In the genomic region with DNA sequence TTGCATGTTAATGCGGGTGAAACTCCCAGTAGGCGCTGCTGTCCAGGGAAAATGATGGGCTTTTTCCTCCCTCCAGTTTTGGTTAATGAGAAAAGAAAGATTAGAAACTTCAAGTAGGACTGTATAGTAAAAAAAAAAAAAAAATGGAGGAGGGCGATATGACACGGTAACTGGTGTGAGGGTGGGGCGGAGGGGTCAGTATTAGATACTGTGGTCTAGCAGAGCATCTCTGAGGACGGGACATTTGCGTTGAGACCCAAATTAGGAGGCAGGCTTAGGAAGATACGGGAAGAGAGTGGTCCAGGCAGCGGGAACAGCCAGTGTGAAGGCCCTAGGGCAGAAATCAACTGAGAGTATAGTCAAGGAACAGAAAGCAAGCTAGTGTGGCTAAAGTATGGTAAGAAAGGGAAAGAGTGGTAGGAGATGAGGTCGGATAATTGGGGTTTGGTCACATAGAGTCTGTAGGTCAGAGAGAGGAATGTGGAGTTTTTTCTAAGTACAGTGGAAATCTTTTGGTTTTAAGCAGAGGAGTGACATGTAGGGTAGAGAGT, we compare ENCODE assay signal across 8 cellular contexts. TPM values are rescaled to one million over a fixed set of nuclear protein-coding genes. Genes with fewer than 3 reads are reported as not detected.
DNase-seq lines count a peak whose midpoint lies in the region; ATAC-seq and TF ChIP-seq lines count a peak whose summit lies in the region.

No MANE protein-coding gene starts in this region.

- peak overlapping the region; percentile 99 for H3K4me2 ChIP-seq in mammary epithelial cell (ENCODE audit: insufficient read depth, low read depth, low read length)

- WGBS in mammary epithelial cell (ENCODE audit: low coverage, missing lambda C conversion rate) = 16% methylated on average over 9 of the region's 10 CpGs

- no peak overlapping the region for H3K27ac ChIP-seq in mammary epithelial cell (ENCODE audit: insufficient read depth, low read depth, low read length)

- H3K79me2 ChIP-seq in mammary epithelial cell (ENCODE audit: insufficient read depth, low read length) = peaks cover 9% of the 10 kb centered on the region

- dilution Hi-C loops in mammary epithelial cell (cut with HindIII; ENCODE audit: low sequenced_read_pairs) = no loop called here

- intact Hi-C loops in mammary epithelial cell (cut with micrococcal nuclease) = loop anchor here (5.0 kb wide), 1 partner anchor 54 kb away; no protein-coding TSS in a partner anchor

- CTCF ChIA-PET in mammary epithelial cell (lab: Charles Lee; ENCODE audit: low non-redundant PET) = no interaction called here

- H3K9me3 ChIP-seq in mammary epithelial cell (replicated peaks; ENCODE audit: insufficient read depth, low read length) (no peaks in the 10 kb centered on the region), mucosa of stomach (ENCODE audit: control insufficient read depth, low read length) (no peaks in the 10 kb centered on the region)

- BruUV-seq in mammary epithelial cell (replicated peaks; lab: Mats Ljungman, UMichigan) = no TSS peak

- H4K20me1 ChIP-seq in mammary epithelial cell (ENCODE audit: insufficient read depth, low read length) = no peaks in the 10 kb centered on the region

- H3K9ac ChIP-seq in mammary epithelial cell (ENCODE audit: insufficient read depth, low read length) = peak overlapping the region; percentile 70
- H3K9ac ChIP-seq in mucosa of stomach (ENCODE audit: low read length) = peak overlapping the region; percentile 87

- H3K27me3 ChIP-seq in mammary epithelial cell (ENCODE audit: insufficient read depth, low read length) (no peaks in the 10 kb centered on the region), mucosa of stomach (ENCODE audit: control insufficient read depth, insufficient read depth, low read length) (no peaks in the 10 kb centered on the region)

- H3K4me3 ChIP-seq in AG09309 (ENCODE audit: control insufficient read depth, low read depth, low read length) (peak overlapping the region; percentile 97), mammary epithelial cell (replicated peaks in 1 of 3; ENCODE audit: insufficient read depth in 1 of 3, low read depth in 2 of 3, low read length in 3 of 3) (peak overlapping the region; percentile 81 to 98 (median 85)), mucosa of stomach (ENCODE audit: low read length) (peak overlapping the region; percentile 78)

- H3K36me3 ChIP-seq in mammary epithelial cell (ENCODE audit: insufficient read depth, low read length) (no peaks in the 10 kb centered on the region), mucosa of stomach (ENCODE audit: control insufficient read depth, insufficient read depth, low read length) (peaks cover 4% of the 10 kb centered on the region)

- H2AFZ ChIP-seq in mammary epithelial cell (ENCODE audit: low read depth, low read length) = peak overlapping the region; percentile 99

- peak; percentile 17 for ATAC-seq in HG02943 (IDR thresholded peaks at IDR 0.05; ENCODE audit: low read depth, unreplicated experiment)
- no peak for ATAC-seq in HG03439 (IDR thresholded peaks at IDR 0.05; ENCODE audit: unreplicated experiment)
- no peak for ATAC-seq in activated CD4-positive, CD25-positive, alpha-beta regulatory T cell treated with anti-CD3 and anti-CD28 coated beads, Interleukin-2, amount 50 U/mL, for 24 hours

- in situ Hi-C loops in mammary epithelial cell (cut with MboI; ENCODE audit: low sequenced_read_pairs in 2 of 2) = no loop called here

- H3K4me1 ChIP-seq in mammary epithelial cell (ENCODE audit: insufficient read depth, low read length) (peaks cover 5% of the 10 kb centered on the region), mucosa of stomach (ENCODE audit: control insufficient read depth, insufficient read depth, low read length) (no peaks in the 10 kb centered on the region)

- TF ChIP-seq CTCF in AG09309 (IDR thresholded peaks at IDR 0.05; ENCODE audit: control insufficient read depth, insufficient read depth, low read depth, low read length, missing control alignments) (no peak), mammary epithelial cell (conservative IDR thresholded peaks at IDR 0.05 in 1 of 2, IDR thresholded peaks at IDR 0.05 in 1 of 2; ENCODE audit: extremely low read depth in 1 of 2, insufficient read depth in 1 of 2, low read depth in 1 of 2, low read length in 2 of 2) (no peak)

- DNase-seq in AG09309 (ENCODE audit: low read depth) = no peak
- no peak for DNase-seq in mammary epithelial cell
- no peak for DNase-seq in anterior cingulate cortex (lab: John Stamatoyannopoulos, UW)
- no peak for DNase-seq in NCI-H524 treated with DMSO at 0.1 percent for 48 hours (lab: John Stamatoyannopoulos, UW)

RNA-seq across cellular contexts. Expression of a gene that starts 0.7 kb away (rescaled TPM):
- 10 to 100 TPM; 15.3 to 23.8 TPM for total RNA-seq in mammary epithelial cell
- 17.1 TPM for polyA plus RNA-seq in mammary epithelial cell
- polyA minus RNA-seq in mammary epithelial cell = 22.2 TPM

RNA-seq across cellular contexts. Expression of a gene that starts 18.2 kb away (rescaled TPM):
- 1 to 10 TPM in 1 of 2 donors, under 1 TPM in 1; 0.67 to 2.2 TPM for total RNA-seq in mammary epithelial cell
- 0.46 TPM for polyA plus RNA-seq in mammary epithelial cell
- not detected for polyA minus RNA-seq in mammary epithelial cell

RNA-seq across cellular contexts. Expression of a gene that starts 22.2 kb away (rescaled TPM):
- 100 to 1,000 TPM in 1 of 2 donors, 10 to 100 TPM in 1; 72.8 to 152 TPM for total RNA-seq in mammary epithelial cell
- 213 TPM for polyA plus RNA-seq in mammary epithelial cell
- 91.2 TPM for polyA minus RNA-seq in mammary epithelial cell

RNA-seq across cellular contexts. Expression of a gene that starts 55.6 kb away (rescaled TPM):
- not detected for total RNA-seq in mammary epithelial cell
- polyA plus RNA-seq in mammary epithelial cell = not detected
- polyA minus RNA-seq in mammary epithelial cell = not detected
